8 cellular contexts compared by ENCODE assay signal in the genomic region with DNA sequence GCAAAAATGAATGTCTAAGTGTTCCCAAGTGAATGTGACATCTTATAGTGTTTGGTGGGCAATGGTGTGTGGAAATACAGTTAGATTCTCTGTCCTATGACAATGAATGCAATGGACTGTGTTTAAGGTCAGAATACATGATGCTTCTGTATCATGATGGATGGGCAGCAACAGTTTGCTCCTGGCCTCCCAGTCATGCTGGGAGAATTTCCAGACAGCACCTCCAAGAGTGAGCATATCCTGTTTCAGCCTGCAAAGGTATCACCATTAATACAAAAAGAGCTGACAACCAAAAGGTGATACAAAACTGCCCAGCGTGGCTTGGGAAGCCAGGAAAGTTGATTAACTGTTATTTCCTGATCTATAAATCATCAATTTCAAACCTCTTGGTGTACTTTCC.
"Had no signal": no experiment of that assay in that cellular context is flagged by ENCODE, and none has a peak within 500 bp of the region (broad histone marks: within the 10 kb centered on the region; RNA-seq: fewer than 3 reads in every experiment).

No MANE protein-coding gene starts in this region.

- H3K4me3 Mint-ChIP-seq: H9 had no signal

- H3K4me3 ChIP-seq: K562 had no signal

- DNase-seq: GOT3, H9, HCEC 1CT, IMR-90, KG1 had no signal

- FAIRE-seq: H54, HTR-8/SVneo, K562 had no signal

- ATAC-seq: K562 had no signal
